21 cellular contexts compared by ENCODE assay signal in the genomic region with DNA sequence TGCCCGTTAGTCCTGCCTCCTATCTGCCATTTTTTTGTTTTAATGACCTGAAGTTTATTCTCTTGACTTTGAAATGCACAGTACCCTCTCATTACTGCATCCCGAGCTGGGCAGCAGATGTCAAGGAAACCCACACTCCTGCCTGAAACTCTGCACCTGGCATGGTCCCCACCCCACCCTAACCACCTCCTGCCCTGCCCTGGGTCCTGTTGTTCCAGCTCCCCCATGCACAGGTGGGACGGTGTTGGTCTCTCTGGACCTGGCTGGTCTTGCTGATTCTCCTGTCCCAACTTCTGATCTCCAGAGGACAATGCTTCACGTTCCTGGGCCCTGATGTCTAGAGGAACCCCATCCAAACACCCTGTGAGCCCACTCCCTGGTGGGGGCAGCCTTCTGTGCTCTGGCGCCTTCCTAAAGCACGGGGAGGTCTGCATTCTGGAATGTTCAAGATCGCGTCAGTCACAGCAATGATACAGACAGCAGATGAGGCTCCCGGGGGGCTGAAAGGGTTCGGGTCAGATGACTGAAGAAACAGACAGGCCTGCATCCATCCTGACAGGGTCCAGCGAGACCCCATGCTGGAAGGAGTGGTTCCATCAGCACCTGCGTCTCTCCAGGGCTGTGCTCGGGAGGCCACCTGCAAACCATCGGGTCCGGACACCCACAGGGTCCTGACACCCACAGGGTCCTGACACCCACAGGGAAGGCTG.
"Had no signal": no experiment of that assay in that cellular context is flagged by ENCODE, and none has a peak within 500 bp of the region (broad histone marks: within the 10 kb centered on the region; RNA-seq: fewer than 3 reads in every experiment).

No MANE protein-coding gene starts in this region.

- DNase-seq: activated CD4-positive, alpha-beta T cell treated with anti-CD3 and anti-CD28 coated beads, Interleukin-2, amount 50 U/mL, for 48 hours; activated naive CD4-positive, alpha-beta T cell treated with anti-CD3 and anti-CD28 coated beads for 36 hours; activated naive CD8-positive, alpha-beta T cell treated with anti-CD3 and anti-CD28 coated beads, Interleukin-2, amount 10 ng/mL, durations not matched to agents 7 days and 5 days; amniotic stem cell; cortex of kidney; foreskin fibroblast; kidney; lower lobe of right lung; mesendoderm; naive B cell; occipital lobe; retina; stimulated activated CD4-positive, alpha-beta T cell treated with anti-CD3 and anti-CD28 coated beads, Interleukin-4, amount 100 ng/mL, for 24 hours; stimulated activated naive CD4-positive, alpha-beta T cell treated with Interleukin-2 at 50 U/mL for 16 hours; T1000; thyroid gland had no signal

- H3K9me3 ChIP-seq: breast epithelium, lower lobe of right lung, thyroid gland had no signal

- H3K36me3 ChIP-seq: breast epithelium, lower lobe of right lung, thyroid gland had no signal

- H3K4me3 ChIP-seq: breast epithelium, lower lobe of right lung, thyroid gland had no signal

- H3K27me3 ChIP-seq: breast epithelium, thyroid gland had no signal

- H3K4me3 Mint-ChIP-seq: activated naive CD4-positive, alpha-beta T cell treated with anti-CD3 and anti-CD28 coated beads for 36 hours; activated naive CD8-positive, alpha-beta T cell treated with anti-CD3 and anti-CD28 coated beads, Interleukin-2, amount 10 ng/mL, durations not matched to agents 7 days and 5 days; central memory CD8-positive, alpha-beta T cell; naive B cell; neural crest cell; T-helper 1 cell treated with Interleukin-12 subunit alpha and Interleukin-12 subunit beta and Interleukin-4 antibody, amounts not matched to agents 30 μg/mL and 1 μg/mL, for 36 hours; WTC11 had no signal

- H3K27ac ChIP-seq: breast epithelium, lower lobe of right lung, thyroid gland had no signal

- H3K4me1 Mint-ChIP-seq: activated naive CD8-positive, alpha-beta T cell treated with anti-CD3 and anti-CD28 coated beads, Interleukin-2, amount 10 ng/mL, durations not matched to agents 7 days and 5 days; central memory CD8-positive, alpha-beta T cell; neural crest cell had no signal

- H3K9me3 Mint-ChIP-seq: activated naive CD4-positive, alpha-beta T cell treated with anti-CD3 and anti-CD28 coated beads for 36 hours; activated naive CD8-positive, alpha-beta T cell treated with anti-CD3 and anti-CD28 coated beads, Interleukin-2, amount 10 ng/mL, durations not matched to agents 7 days and 5 days; central memory CD8-positive, alpha-beta T cell; neural crest cell; T-helper 1 cell treated with Interleukin-12 subunit alpha and Interleukin-12 subunit beta and Interleukin-4 antibody, amounts not matched to agents 30 μg/mL and 1 μg/mL, for 36 hours had no signal

- H3K4me1 ChIP-seq: breast epithelium, lower lobe of right lung, thyroid gland had no signal

- ATAC-seq: lower lobe of right lung, WTC11 had no signal

- H3K27ac Mint-ChIP-seq: activated naive CD4-positive, alpha-beta T cell treated with anti-CD3 and anti-CD28 coated beads for 36 hours; activated naive CD8-positive, alpha-beta T cell treated with anti-CD3 and anti-CD28 coated beads, Interleukin-2, amount 10 ng/mL, durations not matched to agents 7 days and 5 days; T-helper 1 cell treated with Interleukin-12 subunit alpha and Interleukin-12 subunit beta and Interleukin-4 antibody, amounts not matched to agents 30 μg/mL and 1 μg/mL, for 36 hours; WTC11 had no signal
